ENCODE assay signal across 15 cellular contexts in genomic region chr20:50628326-50628725, GRCh38.
DNase-seq lines count a peak whose midpoint lies in the region; ATAC-seq and TF ChIP-seq lines count a peak whose summit lies in the region.
"Had no signal": no experiment of that assay in that cellular context is flagged by ENCODE, and none has a peak within 500 bp of the region (broad histone marks: within the 10 kb centered on the region; RNA-seq: fewer than 3 reads in every experiment).

No MANE protein-coding gene starts in this region.

- H3K79me2 ChIP-seq in Karpas-422 (ENCODE audit: low read length) = no peaks in the 10 kb centered on the region

- no peaks in the 10 kb centered on the region for H3K27me3 ChIP-seq in A673 (replicated peaks; ENCODE audit: insufficient read depth, low read depth, low read length, poor library complexity)
- H3K27me3 ChIP-seq in Karpas-422 (ENCODE audit: low read length) = no peaks in the 10 kb centered on the region
- H3K27me3 ChIP-seq: body of pancreas had no signal

- peak overlapping the region; percentile 31 for H3K4me3 Mint-ChIP-seq in glutamatergic neuron (ENCODE audit: unreplicated experiment)

- no peaks in the 10 kb centered on the region for H3K36me3 Mint-ChIP-seq in glutamatergic neuron (ENCODE audit: unreplicated experiment)

- no TSS peak for BruUV-seq in A673 (replicated peaks; lab: Mats Ljungman, UMichigan)

- peaks cover 4% of the 10 kb centered on the region for H3K9me3 Mint-ChIP-seq in glutamatergic neuron (ENCODE audit: unreplicated experiment)

- H3K9ac ChIP-seq in Karpas-422 (ENCODE audit: low read length) = no peak overlapping the region

- peak overlapping the region; percentile 53 for H3K27ac Mint-ChIP-seq in glutamatergic neuron (ENCODE audit: unreplicated experiment)

- peaks cover 6% of the 10 kb centered on the region for H3K27me3 Mint-ChIP-seq in glutamatergic neuron (ENCODE audit: unreplicated experiment)

- H3K4me3 ChIP-seq in A673 (ENCODE audit: low read depth, low read length, poor library complexity, severe bottlenecking) (no peak overlapping the region), Karpas-422 (ENCODE audit: low read length) (no peak overlapping the region)
- H3K4me3 ChIP-seq: body of pancreas, SK-N-MC had no signal

- H3K9me2 ChIP-seq in Karpas-422 (replicated peaks; ENCODE audit: insufficient read depth, low read length) = no peaks in the 10 kb centered on the region

- H2AFZ ChIP-seq in Karpas-422 (ENCODE audit: low read length) = no peak overlapping the region

- POLR2A ChIA-PET in A673 (lab: Charles Lee; ENCODE audit: low non-redundant PET) = no interaction called here

- CTCF ChIA-PET in A673 (lab: Charles Lee) = interaction anchor here (0.6 kb wide), 1 partner anchor 167 kb away, joined by 3 read pairs; the partner anchor contains the start of gene BCAS4

- H3K4me2 ChIP-seq in Karpas-422 (ENCODE audit: low read depth, low read length, poor library complexity, severe bottlenecking) = no peak overlapping the region

- H3K9me3 ChIP-seq in A673 (ENCODE audit: low read depth, low read length, poor library complexity, severe bottlenecking) (no peaks in the 10 kb centered on the region), Karpas-422 (ENCODE audit: low read length) (no peaks in the 10 kb centered on the region)
- H3K9me3 ChIP-seq: body of pancreas had no signal

- DNase-seq in A673 (ENCODE audit: low spot score) (peak; percentile 47), DMS153 treated with DMSO at 0.1 percent for 48 hours (lab: John Stamatoyannopoulos, UW; ENCODE audit: unreplicated experiment) (peak; percentile 8), NCI-H345 treated with DMSO at 0.1 percent for 48 hours (lab: John Stamatoyannopoulos, UW; ENCODE audit: unreplicated experiment) (peak; percentile 44), glutamatergic neuron (peak; percentile 61), Karpas-422 (no peak), left lobe of liver (ENCODE audit: low spot score) (no peak)
- DNase-seq: activated naive CD4-positive, alpha-beta T cell; effector CD8-positive, alpha-beta T cell; foreskin fibroblast; KG1; stimulated activated CD4-positive, alpha-beta T cell treated with anti-CD3 and anti-CD28 coated beads, Interleukin-2, amount 100 ng/mL, for 48 hours had no signal

- peaks cover 17% of the 10 kb centered on the region for H3K4me1 Mint-ChIP-seq in glutamatergic neuron (ENCODE audit: low read depth, unreplicated experiment)

- ATAC-seq in HG03432 (IDR thresholded peaks at IDR 0.05; ENCODE audit: unreplicated experiment) = no peak
- no peak for ATAC-seq in left lobe of liver
- no peak for ATAC-seq in GM18873 (IDR thresholded peaks at IDR 0.05; ENCODE audit: low FRiP score, unreplicated experiment)
- ATAC-seq: body of pancreas had no signal

- H3K27ac ChIP-seq in A673 (ENCODE audit: low read depth, low read length, poor library complexity, severe bottlenecking) = peak overlapping the region; percentile 65
- H3K27ac ChIP-seq in Karpas-422 (ENCODE audit: low read length) = no peak overlapping the region
- H3K27ac ChIP-seq: body of pancreas, SK-N-MC had no signal

- no peaks in the 10 kb centered on the region for H4K20me1 ChIP-seq in Karpas-422 (ENCODE audit: insufficient read depth, low read depth, low read length)

- TF ChIP-seq CTCF in A673 (conservative IDR thresholded peaks at IDR 0.05; ENCODE audit: low read depth, low read length) = no peak
- TF ChIP-seq CTCF in glutamatergic neuron (IDR thresholded peaks at IDR 0.05; ENCODE audit: partially characterized antibody, unreplicated experiment) = no peak

- H3K36me3 ChIP-seq in A673 (ENCODE audit: insufficient read depth, low read length, poor library complexity, severe bottlenecking) (no peaks in the 10 kb centered on the region), Karpas-422 (ENCODE audit: insufficient read depth, low read length) (no peaks in the 10 kb centered on the region)

- intact Hi-C loops in A673 (cut with micrococcal nuclease; ENCODE audit: unreplicated experiment) = no loop called here

- H3K4me1 ChIP-seq in A673 (ENCODE audit: insufficient read depth, low read length, poor library complexity, severe bottlenecking) = peaks cover 21% of the 10 kb centered on the region
- no peaks in the 10 kb centered on the region for H3K4me1 ChIP-seq in Karpas-422 (ENCODE audit: low read length)

Comparison
In these comparisons a context has a peak if more than half of its experiments do, and no peak if none do; other contexts are left out.
1. DNase-seq: peak in A673 (single experiment), DMS153 treated with DMSO at 0.1 percent for 48 hours (single experiment), NCI-H345 treated with DMSO at 0.1 percent for 48 hours (single experiment) and glutamatergic neuron (single experiment); none in Karpas-422 (single experiment) and left lobe of liver (single experiment).